In genomic region chr19:22088541-22089144, GRCh38 we compare ENCODE assay signal across 8 cellular contexts. TPM values are rescaled to one million over a fixed set of nuclear protein-coding genes. Genes with fewer than 3 reads are reported as not detected.
"Had no signal": no experiment of that assay in that cellular context is flagged by ENCODE, and none has a peak within 500 bp of the region (broad histone marks: within the 10 kb centered on the region; RNA-seq: fewer than 3 reads in every experiment).

No MANE protein-coding gene starts in this region.

- H3K4me3 Mint-ChIP-seq: GM23338, HFFc6 had no signal

- H3K4me2 ChIP-seq: GM23338 had no signal

- H3K27ac Mint-ChIP-seq: GM23338, HFFc6, IgD-negative memory B cell had no signal

- ATAC-seq: GM23338, HCT116, HepG2 had no signal

- H2AFZ ChIP-seq: GM23338 had no signal

- DNase-seq: H7, HFFc6 had no signal

- H3K4me1 ChIP-seq: HAP-1 had no signal

- H3K4me1 Mint-ChIP-seq: GM23338, IgD-negative memory B cell had no signal

- FAIRE-seq: HepG2 had no signal

- H3K27me3 Mint-ChIP-seq: IgD-negative memory B cell had no signal

- H3K36me3 ChIP-seq: HAP-1 had no signal

- H3K4me3 ChIP-seq: GM23338, HAP-1 had no signal

- H3K27ac ChIP-seq: HL-60 had no signal

RNA-seq across cellular contexts. Expression of gene ZNF257, which starts 36.4 kb away (rescaled TPM):
- total RNA-seq: H7 had no signal
